Comparison of ENCODE assay signal across 1 cellular context in genomic region chr19:3687774-3688706, GRCh38.
TF ChIP-seq lines count a peak whose summit lies in the region.

No MANE protein-coding gene starts in this region.

TF ChIP-seq in HepG2, 621 proteins besides CTCF, POLR2A, EP300 and RAD21 (continues in another document):
- TF ChIP-seq ZNF292 (CRISPR knock-in tag; IDR thresholded peaks at IDR 0.05; ENCODE audit: borderline replicate concordance, low read depth) (0 out of 2 replicates have a peak, but pooled peaks have one; percentile 34), ARID4A (CRISPR knock-in tag; IDR thresholded peaks at IDR 0.05; ENCODE audit: borderline replicate concordance) (peak; percentile 65; the same call in 1 of the 2 replicates), HDAC2 (CRISPR knock-in tag; IDR thresholded peaks at IDR 0.05) (no peak), ZNF263 (CRISPR knock-in tag; IDR thresholded peaks at IDR 0.05) (peak; percentile 88), YEATS4 (CRISPR knock-in tag; IDR thresholded peaks at IDR 0.05; ENCODE audit: borderline replicate concordance) (no peak), TRIM24 (CRISPR knock-in tag; IDR thresholded peaks at IDR 0.05) (no peak), ZNF768 (CRISPR knock-in tag; IDR thresholded peaks at IDR 0.05) (peak; percentile 46; the same call in 1 of the 2 replicates), ZBTB38 (CRISPR knock-in tag; IDR thresholded peaks at IDR 0.05) (0 out of 2 replicates have a peak, but pooled peaks have one; percentile 13), CEBPB (IDR thresholded peaks at IDR 0.05; ENCODE audit: borderline replicate concordance, low read depth, low read length) (no peak), ZNF501 (CRISPR knock-in tag; IDR thresholded peaks at IDR 0.05) (peak; percentile 27; the same call in 1 of the 2 replicates), FOXP1 (IDR thresholded peaks at IDR 0.05) (no peak), FOXP1 (CRISPR knock-in tag; IDR thresholded peaks at IDR 0.05) (0 out of 2 replicates have a peak, but pooled peaks have one; percentile 52), ZNF430 (CRISPR knock-in tag; IDR thresholded peaks at IDR 0.05) (0 out of 2 replicates have a peak, but pooled peaks have one; percentile 62), NCOR1 (IDR thresholded peaks at IDR 0.05; ENCODE audit: borderline replicate concordance, low read length) (no peak), NFIB (CRISPR knock-in tag; IDR thresholded peaks at IDR 0.05; ENCODE audit: borderline replicate concordance) (no peak), SOX6 (IDR thresholded peaks at IDR 0.05) (no peak), SOX6 (CRISPR knock-in tag; IDR thresholded peaks at IDR 0.05) (peak; percentile 21; the same call in 1 of the 2 replicates), JUNB (CRISPR knock-in tag; IDR thresholded peaks at IDR 0.05; ENCODE audit: borderline replicate concordance) (no peak), ZNF30 (CRISPR knock-in tag; IDR thresholded peaks at IDR 0.05) (no peak), RXRA (CRISPR knock-in tag; IDR thresholded peaks at IDR 0.05) (0 out of 2 replicates have a peak, but pooled peaks have one; percentile 27), GABPB1 (CRISPR knock-in tag; IDR thresholded peaks at IDR 0.05) (peak; percentile 50; the same call in 1 of the 2 replicates), SALL1 (CRISPR knock-in tag; IDR thresholded peaks at IDR 0.05) (peak; percentile 25), ZNF562 (CRISPR knock-in tag; IDR thresholded peaks at IDR 0.05; ENCODE audit: borderline replicate concordance) (no peak), ZNF564 (CRISPR knock-in tag; IDR thresholded peaks at IDR 0.05) (0 out of 2 replicates have a peak, but pooled peaks have one; percentile 36), SALL2 (CRISPR knock-in tag; IDR thresholded peaks at IDR 0.05) (0 out of 2 replicates have a peak, but pooled peaks have one; percentile 25), DR1 (CRISPR knock-in tag; IDR thresholded peaks at IDR 0.05) (peak; percentile 48; the same call in 1 of the 2 replicates), ZFY (CRISPR knock-in tag; IDR thresholded peaks at IDR 0.05) (peak; percentile 54), NFAT5 (CRISPR knock-in tag; IDR thresholded peaks at IDR 0.05) (peak; percentile 19; the same call in 1 of the 2 replicates), PHF21A (CRISPR knock-in tag; IDR thresholded peaks at IDR 0.05) (peak; percentile 75), ZFX (CRISPR knock-in tag; IDR thresholded peaks at IDR 0.05; ENCODE audit: low read depth) (peak; percentile 64), SAP130 (CRISPR knock-in tag; IDR thresholded peaks at IDR 0.05; ENCODE audit: low read depth) (peak; percentile 46; the same call in 1 of the 2 replicates), KDM2A (CRISPR knock-in tag; IDR thresholded peaks at IDR 0.05; ENCODE audit: borderline replicate concordance, low read depth) (0 out of 2 replicates have a peak, but pooled peaks have one; percentile 28), ZNF687 (CRISPR knock-in tag; IDR thresholded peaks at IDR 0.05) (peak; percentile 72), ZFP36L2 (CRISPR knock-in tag; IDR thresholded peaks at IDR 0.05) (no peak), SP5 (CRISPR knock-in tag; IDR thresholded peaks at IDR 0.05; ENCODE audit: borderline replicate concordance, low read depth) (peak; percentile 77), GABPA (IDR thresholded peaks at IDR 0.05; ENCODE audit: low read depth, low read length) (no peak), GABPA (CRISPR knock-in tag; IDR thresholded peaks at IDR 0.05; ENCODE audit: low read depth) (0 out of 2 replicates have a peak, but pooled peaks have one; percentile 32), ZNF138 (CRISPR knock-in tag; IDR thresholded peaks at IDR 0.05; ENCODE audit: low read depth) (no peak), SMAD3 (CRISPR knock-in tag; IDR thresholded peaks at IDR 0.05) (no peak), ZNF280B (CRISPR knock-in tag; IDR thresholded peaks at IDR 0.05; ENCODE audit: borderline replicate concordance) (no peak), ZNF547 (CRISPR knock-in tag; IDR thresholded peaks at IDR 0.05) (no peak), NFKB2 (CRISPR knock-in tag; IDR thresholded peaks at IDR 0.05; ENCODE audit: borderline replicate concordance) (peak; percentile 70; the same call in 1 of the 2 replicates)
- TF ChIP-seq, protein P1, sequence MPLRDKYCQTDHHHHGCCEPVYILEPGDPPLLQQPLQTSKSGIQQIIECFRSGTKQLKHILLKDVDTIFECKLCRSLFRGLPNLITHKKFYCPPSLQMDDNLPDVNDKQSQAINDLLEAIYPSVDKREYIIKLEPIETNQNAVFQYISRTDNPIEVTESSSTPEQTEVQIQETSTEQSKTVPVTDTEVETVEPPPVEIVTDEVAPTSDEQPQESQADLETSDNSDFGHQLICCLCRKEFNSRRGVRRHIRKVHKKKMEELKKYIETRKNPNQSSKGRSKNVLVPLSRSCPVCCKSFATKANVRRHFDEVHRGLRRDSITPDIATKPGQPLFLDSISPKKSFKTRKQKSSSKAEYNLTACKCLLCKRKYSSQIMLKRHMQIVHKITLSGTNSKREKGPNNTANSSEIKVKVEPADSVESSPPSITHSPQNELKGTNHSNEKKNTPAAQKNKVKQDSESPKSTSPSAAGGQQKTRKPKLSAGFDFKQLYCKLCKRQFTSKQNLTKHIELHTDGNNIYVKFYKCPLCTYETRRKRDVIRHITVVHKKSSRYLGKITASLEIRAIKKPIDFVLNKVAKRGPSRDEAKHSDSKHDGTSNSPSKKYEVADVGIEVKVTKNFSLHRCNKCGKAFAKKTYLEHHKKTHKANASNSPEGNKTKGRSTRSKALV (CRISPR knock-in tag; IDR thresholded peaks at IDR 0.05) = 0 out of 2 replicates have a peak, but pooled peaks have one; percentile 56
- TF ChIP-seq, protein P2, sequence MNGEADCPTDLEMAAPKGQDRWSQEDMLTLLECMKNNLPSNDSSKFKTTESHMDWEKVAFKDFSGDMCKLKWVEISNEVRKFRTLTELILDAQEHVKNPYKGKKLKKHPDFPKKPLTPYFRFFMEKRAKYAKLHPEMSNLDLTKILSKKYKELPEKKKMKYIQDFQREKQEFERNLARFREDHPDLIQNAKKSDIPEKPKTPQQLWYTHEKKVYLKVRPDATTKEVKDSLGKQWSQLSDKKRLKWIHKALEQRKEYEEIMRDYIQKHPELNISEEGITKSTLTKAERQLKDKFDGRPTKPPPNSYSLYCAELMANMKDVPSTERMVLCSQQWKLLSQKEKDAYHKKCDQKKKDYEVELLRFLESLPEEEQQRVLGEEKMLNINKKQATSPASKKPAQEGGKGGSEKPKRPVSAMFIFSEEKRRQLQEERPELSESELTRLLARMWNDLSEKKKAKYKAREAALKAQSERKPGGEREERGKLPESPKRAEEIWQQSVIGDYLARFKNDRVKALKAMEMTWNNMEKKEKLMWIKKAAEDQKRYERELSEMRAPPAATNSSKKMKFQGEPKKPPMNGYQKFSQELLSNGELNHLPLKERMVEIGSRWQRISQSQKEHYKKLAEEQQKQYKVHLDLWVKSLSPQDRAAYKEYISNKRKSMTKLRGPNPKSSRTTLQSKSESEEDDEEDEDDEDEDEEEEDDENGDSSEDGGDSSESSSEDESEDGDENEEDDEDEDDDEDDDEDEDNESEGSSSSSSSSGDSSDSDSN (CRISPR knock-in tag; IDR thresholded peaks at IDR 0.05) = peak; percentile 54
- TF ChIP-seq, protein P3, sequence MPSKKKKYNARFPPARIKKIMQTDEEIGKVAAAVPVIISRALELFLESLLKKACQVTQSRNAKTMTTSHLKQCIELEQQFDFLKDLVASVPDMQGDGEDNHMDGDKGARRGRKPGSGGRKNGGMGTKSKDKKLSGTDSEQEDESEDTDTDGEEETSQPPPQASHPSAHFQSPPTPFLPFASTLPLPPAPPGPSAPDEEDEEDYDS (CRISPR knock-in tag; IDR thresholded peaks at IDR 0.05) = no peak
